1 cellular context compared by ENCODE assay signal in the genomic region with DNA sequence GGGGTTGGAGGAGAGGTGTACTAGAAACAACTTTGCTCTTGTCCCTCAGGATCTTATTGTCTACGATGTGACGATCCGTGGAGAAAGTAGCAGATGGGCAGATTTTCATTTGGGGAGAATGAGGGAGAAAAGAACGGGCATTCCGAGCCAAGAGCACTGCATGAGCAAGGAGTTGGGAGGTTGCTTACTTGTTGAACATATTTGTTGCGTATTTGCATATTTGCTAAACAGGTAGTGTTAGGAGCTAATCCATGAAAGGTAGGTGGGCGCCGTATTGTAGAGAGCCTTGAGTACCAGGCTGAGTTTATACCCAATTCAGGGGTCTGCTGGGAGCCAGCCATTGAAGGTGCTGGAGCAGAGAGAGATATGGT.
TF ChIP-seq lines count a peak whose summit lies in the region.

No MANE protein-coding gene starts in this region.

TF ChIP-seq in liver, 16 proteins besides CTCF, POLR2A, EP300 and RAD21 (continued from another document):
- no peak for TF ChIP-seq ZBTB33 (IDR thresholded peaks at IDR 0.05)
- no peak for TF ChIP-seq JUND (IDR thresholded peaks at IDR 0.05)
- TF ChIP-seq FOXA2 (IDR thresholded peaks at IDR 0.05), result no peak
- TF ChIP-seq ATF3 (IDR thresholded peaks at IDR 0.05), result no peak
- no peak for TF ChIP-seq YY1 (IDR thresholded peaks at IDR 0.05)
- no peak for TF ChIP-seq EGR1 (IDR thresholded peaks at IDR 0.05; ENCODE audit: low read depth in 2 of 2)
- no peak for TF ChIP-seq TAF1 (conservative IDR thresholded peaks at IDR 0.05)
- no peak for TF ChIP-seq GABPA (IDR thresholded peaks at IDR 0.05 in 1 of 2, conservative IDR thresholded peaks at IDR 0.05 in 1 of 2)
- TF ChIP-seq RXRA (IDR thresholded peaks at IDR 0.05), result no peak
